Comparison of ENCODE assay signal across 1 cellular context in the genomic region with DNA sequence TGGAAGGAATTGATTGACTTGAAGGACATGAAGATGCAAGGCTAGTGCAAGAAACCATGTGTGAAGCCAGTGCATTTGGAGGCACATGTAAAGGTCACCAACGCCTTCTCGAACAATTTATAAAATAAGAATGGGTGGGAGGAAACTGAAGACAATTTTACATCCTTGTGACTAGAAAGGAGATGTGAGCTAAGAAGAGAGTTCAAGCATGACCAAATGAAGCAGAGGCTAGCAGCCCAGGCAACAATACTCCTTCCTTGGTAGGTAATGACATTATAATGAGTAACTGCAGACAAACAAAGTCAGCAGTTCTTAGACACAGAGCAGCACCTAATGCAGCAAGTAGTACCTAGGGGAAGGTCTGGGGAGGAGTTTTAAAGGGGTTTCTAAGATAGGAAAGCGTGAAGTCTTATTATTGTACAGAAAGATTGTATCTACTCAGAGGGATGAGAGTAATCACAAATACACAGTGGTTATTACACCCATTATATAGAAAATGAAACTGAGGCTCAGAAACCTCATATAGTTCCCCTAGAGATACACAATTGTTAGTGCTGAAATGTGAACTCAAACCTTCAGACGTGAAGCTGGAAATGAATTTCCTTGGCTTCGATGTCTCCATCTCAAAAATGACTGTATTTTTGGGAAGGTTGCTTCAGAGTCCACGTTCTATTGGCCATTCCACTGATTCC.
TF ChIP-seq lines count a peak whose summit lies in the region.

No MANE protein-coding gene starts in this region.

TF ChIP-seq in GM12878, 131 proteins besides CTCF, POLR2A, EP300 and RAD21 (continued from another document and continues in another):
- TF ChIP-seq ZNF384 (IDR thresholded peaks at IDR 0.05; ENCODE audit: borderline replicate concordance, low read depth, low read length) (no peak), IKZF2 (IDR thresholded peaks at IDR 0.05) (peak in 1 of 2 experiments; percentile 24; a peak in 1 of 4 replicates), RELA (IDR thresholded peaks at IDR 0.05; ENCODE audit: borderline replicate concordance, partially characterized antibody) (no peak), YY1 (IDR thresholded peaks at IDR 0.05; ENCODE audit: low read depth, low read length) (no peak), E4F1 (IDR thresholded peaks at IDR 0.05; ENCODE audit: borderline replicate concordance, partially characterized antibody) (no peak), ATF2 (IDR thresholded peaks at IDR 0.05; ENCODE audit: low read length) (no peak), NBN (IDR thresholded peaks at IDR 0.05) (peak; percentile 58; the same call in 1 of the 2 replicates), POLR2AphosphoS5 (IDR thresholded peaks at IDR 0.05; ENCODE audit: low read length) (no peak), RAD51 (IDR thresholded peaks at IDR 0.05) (no peak), MXI1 (IDR thresholded peaks at IDR 0.05; ENCODE audit: low read depth, low read length) (no peak), ZNF207 (IDR thresholded peaks at IDR 0.05; ENCODE audit: borderline replicate concordance) (no peak), MEF2B (IDR thresholded peaks at IDR 0.05; ENCODE audit: partially characterized antibody, poor library complexity, severe bottlenecking) (no peak), ZBED1 (IDR thresholded peaks at IDR 0.05; ENCODE audit: borderline replicate concordance) (no peak), NFYA (IDR thresholded peaks at IDR 0.05; ENCODE audit: borderline replicate concordance, low read depth, low read length) (no peak), IKZF1 (conservative IDR thresholded peaks at IDR 0.05) (no peak), ESRRA (IDR thresholded peaks at IDR 0.05; ENCODE audit: low read length) (no peak), RBBP5 (conservative IDR thresholded peaks at IDR 0.05) (no peak), KLF5 (IDR thresholded peaks at IDR 0.05; ENCODE audit: partially characterized antibody) (no peak), HDAC2 (IDR thresholded peaks at IDR 0.05) (no peak), SUZ12 (IDR thresholded peaks at IDR 0.05; ENCODE audit: unreplicated experiment) (no peak), TBL1XR1 (IDR thresholded peaks at IDR 0.05; ENCODE audit: low read depth, low read length) (no peak; the same call in 1 of the 2 replicates), KAT2A (conservative IDR thresholded peaks at IDR 0.05; ENCODE audit: control insufficient read depth, low read depth, low read length) (no peak), CREB1 (IDR thresholded peaks at IDR 0.05; ENCODE audit: low read depth) (peak; percentile 52), ASH2L (IDR thresholded peaks at IDR 0.05; ENCODE audit: borderline replicate concordance, low read depth) (no peak), TCF3 (IDR thresholded peaks at IDR 0.05; ENCODE audit: borderline replicate concordance, insufficient read depth, low read depth, low read length) (no peak), MTA2 (IDR thresholded peaks at IDR 0.05; ENCODE audit: low read depth) (peak; percentile 69; the same call in 1 of the 2 replicates), JUND (IDR thresholded peaks at IDR 0.05; ENCODE audit: low read depth, low read length) (no peak), TCF12 (IDR thresholded peaks at IDR 0.05; ENCODE audit: low read depth, low read length) (no peak), FOXK2 (IDR thresholded peaks at IDR 0.05) (no peak), CBFB (IDR thresholded peaks at IDR 0.05; ENCODE audit: low read depth) (no peak), CREM (IDR thresholded peaks at IDR 0.05; ENCODE audit: low read depth) (peak; percentile 23; the same call in 1 of the 2 replicates), BHLHE40 (IDR thresholded peaks at IDR 0.05; ENCODE audit: borderline replicate concordance in 1 of 2, low read depth in 2 of 2, low read length in 1 of 2) (peak; percentile 28 to 55; a peak in 2 of 4 replicates), ZNF274 (IDR thresholded peaks at IDR 0.05; ENCODE audit: insufficient read depth, insufficient read length) (no peak), MAX (IDR thresholded peaks at IDR 0.05; ENCODE audit: low read depth, low read length) (peak; percentile 27; the same call in 1 of the 2 replicates), ZZZ3 (IDR thresholded peaks at IDR 0.05; ENCODE audit: control insufficient read depth, insufficient read length, low read depth) (no peak), RB1 (IDR thresholded peaks at IDR 0.05; ENCODE audit: borderline replicate concordance) (no peak), MYB (IDR thresholded peaks at IDR 0.05; ENCODE audit: borderline replicate concordance, low read depth, low read length) (no peak), SREBF2 (IDR thresholded peaks at IDR 0.05; ENCODE audit: low read length) (no peak), SMAD5 (IDR thresholded peaks at IDR 0.05; ENCODE audit: low read depth) (no peak), YBX1 (IDR thresholded peaks at IDR 0.05) (no peak), MEF2A (IDR thresholded peaks at IDR 0.05; ENCODE audit: insufficient read depth, low read depth, low read length) (no peak), EGR1 (IDR thresholded peaks at IDR 0.05; ENCODE audit: borderline replicate concordance in 1 of 2, low read depth in 2 of 2, low read length in 2 of 2) (no peak), ETV6 (conservative IDR thresholded peaks at IDR 0.05 in 1 of 2, IDR thresholded peaks at IDR 0.05 in 1 of 2; ENCODE audit: borderline replicate concordance in 1 of 2, low read depth in 1 of 2) (no peak), SMARCA5 (IDR thresholded peaks at IDR 0.05) (no peak), CBX5 (IDR thresholded peaks at IDR 0.05; ENCODE audit: low read depth) (no peak), POU2F2 (IDR thresholded peaks at IDR 0.05; ENCODE audit: borderline replicate concordance, low read depth, low read length) (no peak), NRF1 (conservative IDR thresholded peaks at IDR 0.05; ENCODE audit: low read depth, low read length) (no peak), SIX5 (IDR thresholded peaks at IDR 0.05; ENCODE audit: low read depth, low read length, severe bottlenecking) (no peak), NFIC (IDR thresholded peaks at IDR 0.05; ENCODE audit: low read depth, low read length) (no peak), ZNF24 (IDR thresholded peaks at IDR 0.05) (no peak), GABPA (IDR thresholded peaks at IDR 0.05; ENCODE audit: low read depth) (no peak)
- TF ChIP-seq, protein P1, sequence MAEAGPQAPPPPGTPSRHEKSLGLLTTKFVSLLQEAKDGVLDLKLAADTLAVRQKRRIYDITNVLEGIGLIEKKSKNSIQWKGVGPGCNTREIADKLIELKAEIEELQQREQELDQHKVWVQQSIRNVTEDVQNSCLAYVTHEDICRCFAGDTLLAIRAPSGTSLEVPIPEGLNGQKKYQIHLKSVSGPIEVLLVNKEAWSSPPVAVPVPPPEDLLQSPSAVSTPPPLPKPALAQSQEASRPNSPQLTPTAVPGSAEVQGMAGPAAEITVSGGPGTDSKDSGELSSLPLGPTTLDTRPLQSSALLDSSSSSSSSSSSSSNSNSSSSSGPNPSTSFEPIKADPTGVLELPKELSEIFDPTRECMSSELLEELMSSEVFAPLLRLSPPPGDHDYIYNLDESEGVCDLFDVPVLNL (IDR thresholded peaks at IDR 0.05; ENCODE audit: low read depth, low read length) = no peak
- TF ChIP-seq, protein P2, sequence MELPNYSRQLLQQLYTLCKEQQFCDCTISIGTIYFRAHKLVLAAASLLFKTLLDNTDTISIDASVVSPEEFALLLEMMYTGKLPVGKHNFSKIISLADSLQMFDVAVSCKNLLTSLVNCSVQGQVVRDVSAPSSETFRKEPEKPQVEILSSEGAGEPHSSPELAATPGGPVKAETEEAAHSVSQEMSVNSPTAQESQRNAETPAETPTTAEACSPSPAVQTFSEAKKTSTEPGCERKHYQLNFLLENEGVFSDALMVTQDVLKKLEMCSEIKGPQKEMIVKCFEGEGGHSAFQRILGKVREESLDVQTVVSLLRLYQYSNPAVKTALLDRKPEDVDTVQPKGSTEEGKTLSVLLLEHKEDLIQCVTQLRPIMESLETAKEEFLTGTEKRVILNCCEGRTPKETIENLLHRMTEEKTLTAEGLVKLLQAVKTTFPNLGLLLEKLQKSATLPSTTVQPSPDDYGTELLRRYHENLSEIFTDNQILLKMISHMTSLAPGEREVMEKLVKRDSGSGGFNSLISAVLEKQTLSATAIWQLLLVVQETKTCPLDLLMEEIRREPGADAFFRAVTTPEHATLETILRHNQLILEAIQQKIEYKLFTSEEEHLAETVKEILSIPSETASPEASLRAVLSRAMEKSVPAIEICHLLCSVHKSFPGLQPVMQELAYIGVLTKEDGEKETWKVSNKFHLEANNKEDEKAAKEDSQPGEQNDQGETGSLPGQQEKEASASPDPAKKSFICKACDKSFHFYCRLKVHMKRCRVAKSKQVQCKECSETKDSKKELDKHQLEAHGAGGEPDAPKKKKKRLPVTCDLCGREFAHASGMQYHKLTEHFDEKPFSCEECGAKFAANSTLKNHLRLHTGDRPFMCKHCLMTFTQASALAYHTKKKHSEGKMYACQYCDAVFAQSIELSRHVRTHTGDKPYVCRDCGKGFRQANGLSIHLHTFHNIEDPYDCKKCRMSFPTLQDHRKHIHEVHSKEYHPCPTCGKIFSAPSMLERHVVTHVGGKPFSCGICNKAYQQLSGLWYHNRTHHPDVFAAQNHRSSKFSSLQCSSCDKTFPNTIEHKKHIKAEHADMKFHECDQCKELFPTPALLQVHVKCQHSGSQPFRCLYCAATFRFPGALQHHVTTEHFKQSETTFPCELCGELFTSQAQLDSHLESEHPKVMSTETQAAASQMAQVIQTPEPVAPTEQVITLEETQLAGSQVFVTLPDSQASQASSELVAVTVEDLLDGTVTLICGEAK (IDR thresholded peaks at IDR 0.05; ENCODE audit: borderline replicate concordance) = peak; percentile 33; the same call in 1 of the 2 replicates
- TF ChIP-seq, protein P3, sequence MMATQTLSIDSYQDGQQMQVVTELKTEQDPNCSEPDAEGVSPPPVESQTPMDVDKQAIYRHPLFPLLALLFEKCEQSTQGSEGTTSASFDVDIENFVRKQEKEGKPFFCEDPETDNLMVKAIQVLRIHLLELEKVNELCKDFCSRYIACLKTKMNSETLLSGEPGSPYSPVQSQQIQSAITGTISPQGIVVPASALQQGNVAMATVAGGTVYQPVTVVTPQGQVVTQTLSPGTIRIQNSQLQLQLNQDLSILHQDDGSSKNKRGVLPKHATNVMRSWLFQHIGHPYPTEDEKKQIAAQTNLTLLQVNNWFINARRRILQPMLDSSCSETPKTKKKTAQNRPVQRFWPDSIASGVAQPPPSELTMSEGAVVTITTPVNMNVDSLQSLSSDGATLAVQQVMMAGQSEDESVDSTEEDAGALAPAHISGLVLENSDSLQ (IDR thresholded peaks at IDR 0.05) = no peak
- TF ChIP-seq, protein P4, sequence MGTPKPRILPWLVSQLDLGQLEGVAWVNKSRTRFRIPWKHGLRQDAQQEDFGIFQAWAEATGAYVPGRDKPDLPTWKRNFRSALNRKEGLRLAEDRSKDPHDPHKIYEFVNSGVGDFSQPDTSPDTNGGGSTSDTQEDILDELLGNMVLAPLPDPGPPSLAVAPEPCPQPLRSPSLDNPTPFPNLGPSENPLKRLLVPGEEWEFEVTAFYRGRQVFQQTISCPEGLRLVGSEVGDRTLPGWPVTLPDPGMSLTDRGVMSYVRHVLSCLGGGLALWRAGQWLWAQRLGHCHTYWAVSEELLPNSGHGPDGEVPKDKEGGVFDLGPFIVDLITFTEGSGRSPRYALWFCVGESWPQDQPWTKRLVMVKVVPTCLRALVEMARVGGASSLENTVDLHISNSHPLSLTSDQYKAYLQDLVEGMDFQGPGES (IDR thresholded peaks at IDR 0.05) = no peak
- TF ChIP-seq, protein P5, sequence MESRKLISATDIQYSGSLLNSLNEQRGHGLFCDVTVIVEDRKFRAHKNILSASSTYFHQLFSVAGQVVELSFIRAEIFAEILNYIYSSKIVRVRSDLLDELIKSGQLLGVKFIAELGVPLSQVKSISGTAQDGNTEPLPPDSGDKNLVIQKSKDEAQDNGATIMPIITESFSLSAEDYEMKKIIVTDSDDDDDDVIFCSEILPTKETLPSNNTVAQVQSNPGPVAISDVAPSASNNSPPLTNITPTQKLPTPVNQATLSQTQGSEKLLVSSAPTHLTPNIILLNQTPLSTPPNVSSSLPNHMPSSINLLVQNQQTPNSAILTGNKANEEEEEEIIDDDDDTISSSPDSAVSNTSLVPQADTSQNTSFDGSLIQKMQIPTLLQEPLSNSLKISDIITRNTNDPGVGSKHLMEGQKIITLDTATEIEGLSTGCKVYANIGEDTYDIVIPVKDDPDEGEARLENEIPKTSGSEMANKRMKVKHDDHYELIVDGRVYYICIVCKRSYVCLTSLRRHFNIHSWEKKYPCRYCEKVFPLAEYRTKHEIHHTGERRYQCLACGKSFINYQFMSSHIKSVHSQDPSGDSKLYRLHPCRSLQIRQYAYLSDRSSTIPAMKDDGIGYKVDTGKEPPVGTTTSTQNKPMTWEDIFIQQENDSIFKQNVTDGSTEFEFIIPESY (IDR thresholded peaks at IDR 0.05) = no peak
